Comparison of ENCODE assay signal across 18 cellular contexts in the genomic region with DNA sequence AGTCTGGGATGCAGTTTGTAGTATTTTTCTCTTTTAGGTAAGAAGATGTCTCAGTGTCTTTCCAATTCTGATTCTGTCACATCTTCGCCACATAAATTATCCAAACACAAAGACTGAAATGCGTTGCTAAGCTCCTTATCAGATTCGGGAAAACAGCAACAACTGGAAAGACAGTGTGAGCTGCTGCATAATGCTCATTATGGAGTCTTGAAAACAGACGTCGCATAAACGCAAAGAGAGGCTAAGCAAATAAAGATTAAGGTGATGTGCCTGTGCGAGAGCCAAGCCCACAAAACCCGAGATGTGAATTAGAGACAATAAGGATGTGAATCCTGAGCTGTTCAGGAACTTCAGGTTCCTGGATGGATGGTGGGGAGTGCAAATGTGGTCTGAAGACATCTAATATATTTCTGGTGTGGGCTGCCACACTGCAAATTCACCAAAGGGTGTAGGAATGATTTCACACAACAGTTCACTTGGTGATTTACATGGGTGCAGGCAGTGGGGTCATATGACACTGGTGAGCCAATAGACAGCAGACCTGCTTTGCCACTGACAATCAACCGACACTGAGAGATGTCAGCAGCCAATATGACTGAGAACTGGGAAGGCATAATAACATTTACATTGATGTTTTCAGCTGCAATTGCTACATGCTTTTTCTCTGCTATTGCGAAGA.
DNase-seq lines count a peak whose midpoint lies in the region; ATAC-seq and TF ChIP-seq lines count a peak whose summit lies in the region.
"Had no signal": no experiment of that assay in that cellular context is flagged by ENCODE, and none has a peak within 500 bp of the region (broad histone marks: within the 10 kb centered on the region; RNA-seq: fewer than 3 reads in every experiment).

No MANE protein-coding gene starts in this region.

- POLR2A ChIA-PET in activated CD8-positive, alpha-beta T cell treated with anti-CD3 and anti-CD28 coated beads, Interleukin-2, amount 10 ng/mL, durations not matched to agents 7 days and 5 days (lab: Charles Lee): no interaction called here

- no peaks in the 10 kb centered on the region for H3K4me1 Mint-ChIP-seq in activated CD8-positive, alpha-beta T cell treated with anti-CD3 and anti-CD28 coated beads, Interleukin-2, amount 10 ng/mL, durations not matched to agents 7 days and 5 days (ENCODE audit: low read depth)
- H3K4me1 Mint-ChIP-seq: activated CD4-positive, alpha-beta T cell treated with anti-CD3 and anti-CD28 coated beads, Interleukin-2, amount 10 ng/mL, durations not matched to agents 24 days and 14 days; natural killer cell; stimulated activated naive CD8-positive, alpha-beta T cell treated with anti-CD3 and anti-CD28 coated beads, Interleukin-15, amount 100 ng/mL, for 72 hours had no signal

- H3K27ac Mint-ChIP-seq in activated CD8-positive, alpha-beta T cell treated with anti-CD3 and anti-CD28 coated beads, Interleukin-2, amount 10 ng/mL, durations not matched to agents 7 days and 5 days: no peak overlapping the region
- H3K27ac Mint-ChIP-seq: activated CD4-positive, alpha-beta T cell treated with anti-CD3 and anti-CD28 coated beads, Interleukin-2, amount 10 ng/mL, durations not matched to agents 24 days and 14 days; natural killer cell had no signal

- H3K9me3 Mint-ChIP-seq in activated CD8-positive, alpha-beta T cell treated with anti-CD3 and anti-CD28 coated beads, Interleukin-2, amount 10 ng/mL, durations not matched to agents 7 days and 5 days (ENCODE audit: insufficient read depth): no peaks in the 10 kb centered on the region
- H3K9me3 Mint-ChIP-seq: activated CD4-positive, alpha-beta T cell treated with anti-CD3 and anti-CD28 coated beads, Interleukin-2, amount 10 ng/mL, durations not matched to agents 24 days and 14 days; natural killer cell; stimulated activated naive CD8-positive, alpha-beta T cell treated with anti-CD3 and anti-CD28 coated beads, Interleukin-15, amount 100 ng/mL, for 72 hours had no signal

- ATAC-seq in GM21423 (IDR thresholded peaks at IDR 0.05; ENCODE audit: unreplicated experiment): no peak
- ATAC-seq in activated CD8-positive, alpha-beta T cell treated with anti-CD3 and anti-CD28 coated beads, Interleukin-2, amount 10 ng/mL, durations not matched to agents 7 days and 5 days: no peak
- ATAC-seq: left ventricle myocardium superior; natural killer cell; stimulated activated naive CD8-positive, alpha-beta T cell treated with anti-CD3 and anti-CD28 coated beads, Interleukin-15, amount 100 ng/mL, for 72 hours had no signal

- H3K4me3 ChIP-seq in GM12865 (ENCODE audit: low read depth, low read length): no peak overlapping the region
- H3K4me3 ChIP-seq: BLaER1, colonic mucosa had no signal

- no peak overlapping the region for H3K4me3 Mint-ChIP-seq in activated CD8-positive, alpha-beta T cell treated with anti-CD3 and anti-CD28 coated beads, Interleukin-2, amount 10 ng/mL, durations not matched to agents 7 days and 5 days
- H3K4me3 Mint-ChIP-seq: activated CD4-positive, alpha-beta T cell treated with anti-CD3 and anti-CD28 coated beads, Interleukin-2, amount 10 ng/mL, durations not matched to agents 24 days and 14 days; natural killer cell; stimulated activated naive CD8-positive, alpha-beta T cell treated with anti-CD3 and anti-CD28 coated beads, Interleukin-15, amount 100 ng/mL, for 72 hours had no signal

- H3K36me3 Mint-ChIP-seq in activated CD8-positive, alpha-beta T cell treated with anti-CD3 and anti-CD28 coated beads, Interleukin-2, amount 10 ng/mL, durations not matched to agents 7 days and 5 days (ENCODE audit: low read depth): no peaks in the 10 kb centered on the region
- H3K36me3 Mint-ChIP-seq: natural killer cell had no signal

- H3K27me3 Mint-ChIP-seq in activated CD8-positive, alpha-beta T cell treated with anti-CD3 and anti-CD28 coated beads, Interleukin-2, amount 10 ng/mL, durations not matched to agents 7 days and 5 days (ENCODE audit: low read depth): peaks cover 35% of the 10 kb centered on the region

- CTCF ChIA-PET in activated CD8-positive, alpha-beta T cell treated with anti-CD3 and anti-CD28 coated beads, Interleukin-2, amount 10 ng/mL, durations not matched to agents 7 days and 5 days (lab: Charles Lee): interaction anchor here (1.9 kb wide), 1 partner anchor 10 kb away, joined by 17 read pairs; no protein-coding TSS in a partner anchor

- DNase-seq in GM12865 (ENCODE audit: low read depth) (peak; percentile 10), NCI-H1436 (lab: John Stamatoyannopoulos, UW) (peak; percentile 57), RPMI7951 (ENCODE audit: low read depth) (peak; percentile 31), medulla oblongata (ENCODE audit: extremely low spot score) (peak; percentile 75)
- no peak for DNase-seq in activated CD8-positive, alpha-beta memory T cell treated with anti-CD3 and anti-CD28 coated beads for 24 hours
- DNase-seq in activated CD4-positive, alpha-beta T cell treated with anti-CD3 and anti-CD28 coated beads, Interleukin-2, amount 50 U/mL, for 1 hour: no peak
- DNase-seq in activated CD8-positive, alpha-beta T cell treated with anti-CD3 and anti-CD28 coated beads, Interleukin-2, amount 10 ng/mL, durations not matched to agents 7 days and 5 days: no peak
- DNase-seq: activated CD4-positive, alpha-beta T cell treated with anti-CD3 and anti-CD28 coated beads, Interleukin-2, amount 10 ng/mL, durations not matched to agents 24 days and 14 days; colonic mucosa; H7; hippocampal formation; left ventricle myocardium superior; MM.1S; natural killer cell; OCI-M1; stimulated activated naive CD8-positive, alpha-beta T cell treated with anti-CD3 and anti-CD28 coated beads, Interleukin-15, amount 100 ng/mL, for 72 hours had no signal

- TF ChIP-seq CTCF in GM12865 (IDR thresholded peaks at IDR 0.05; ENCODE audit: insufficient read depth, low read depth, low read length, missing control alignments): no peak

Comparison
In these comparisons a context has a peak if more than half of its experiments do, and no peak if none do; other contexts are left out.
1. DNase-seq: peak in GM12865 (single experiment), NCI-H1436 (single experiment), RPMI7951 (single experiment) and medulla oblongata (single experiment); none in activated CD8-positive, alpha-beta memory T cell treated with anti-CD3 and anti-CD28 coated beads for 24 hours (single experiment), activated CD4-positive, alpha-beta T cell treated with anti-CD3 and anti-CD28 coated beads, Interleukin-2, amount 50 U/mL, for 1 hour (single experiment) and activated CD8-positive, alpha-beta T cell treated with anti-CD3 and anti-CD28 coated beads, Interleukin-2, amount 10 ng/mL, durations not matched to agents 7 days and 5 days (single experiment).